In the genomic region with DNA sequence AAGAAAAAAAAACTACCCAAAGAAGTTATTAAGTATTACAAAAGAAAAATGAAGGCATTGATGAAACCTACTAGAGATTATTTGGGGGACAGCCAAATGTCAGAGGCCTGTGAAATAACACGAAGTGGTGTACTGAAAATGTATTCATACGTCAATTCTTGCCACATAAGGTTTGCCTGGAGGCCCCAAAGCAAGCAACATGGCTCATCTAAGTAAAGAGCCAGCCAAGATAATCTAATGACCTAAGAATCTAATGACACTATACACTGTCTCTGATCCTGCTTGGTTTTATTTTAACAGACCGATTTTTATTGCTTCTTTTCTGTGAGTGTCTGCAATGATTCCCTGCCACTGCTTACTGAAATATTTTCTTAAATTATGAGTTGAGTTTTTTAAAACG, we compare ENCODE assay signal across 16 cellular contexts. TPM values are rescaled to one million over a fixed set of nuclear protein-coding genes. Genes with fewer than 3 reads are reported as not detected.
A peak's percentile ranks its signal among the peaks of the same experiment; 100 is the strongest.
DNase-seq lines count a peak whose midpoint lies in the region; ATAC-seq and TF ChIP-seq lines count a peak whose summit lies in the region.
"Had no signal": no experiment of that assay in that cellular context is flagged by ENCODE, and none has a peak within 500 bp of the region (broad histone marks: within the 10 kb centered on the region; RNA-seq: fewer than 3 reads in every experiment).

No MANE protein-coding gene starts in this region.

- H2AFZ ChIP-seq in GM23338 = no peak overlapping the region
- H2AFZ ChIP-seq: PC-9 had no signal

- H3K9me3 Mint-ChIP-seq in nephron = no peaks in the 10 kb centered on the region
- H3K9me3 Mint-ChIP-seq in GM23338 = no peaks in the 10 kb centered on the region

- DNase-seq in Right ventricle myocardium inferior (ENCODE audit: missing footprints) (no peak), cardiac septum (ENCODE audit: low spot score) (no peak), fibroblast of pulmonary artery (ENCODE audit: low read depth) (peak; percentile 88), NCI-H1048 (lab: John Stamatoyannopoulos, UW) (no peak), GM23338 (ENCODE audit: low spot score) (no peak)
- DNase-seq: 8988T; activated CD4-positive, alpha-beta T cell treated with anti-CD3 and anti-CD28 coated beads for 36 hours; activated T-cell treated with anti-CD3 and anti-CD28 coated beads, Interleukin-2, amount 50 U/mL, for 1 hour; natural killer cell; NCI-H226; PC-9; small intestine; T-helper 17 cell had no signal

- H3K27ac Mint-ChIP-seq in nephron = peak overlapping the region in 2 of 3 experiments; percentile 64 to 68
- no peak overlapping the region for H3K27ac Mint-ChIP-seq in GM23338
- H3K27ac Mint-ChIP-seq: activated CD4-positive, alpha-beta T cell treated with anti-CD3 and anti-CD28 coated beads for 36 hours; natural killer cell; T-helper 17 cell had no signal

- intact Hi-C loops in Right ventricle myocardium inferior (cut with DNase I) = no loop called here
- intact Hi-C loops in cardiac septum (cut with DNase I) = no loop called here

- H3K9me2 ChIP-seq in GM23338 (ENCODE audit: insufficient read depth) = no peaks in the 10 kb centered on the region; the same call in 1 of the 2 replicates

- TF ChIP-seq CTCF in fibroblast of pulmonary artery (IDR thresholded peaks at IDR 0.05; ENCODE audit: low read length, missing control alignments) = no peak
- TF ChIP-seq CTCF in nephron (IDR thresholded peaks at IDR 0.05; ENCODE audit: unreplicated experiment in 3 of 3) = no peak
- TF ChIP-seq CTCF in GM23338 (conservative IDR thresholded peaks at IDR 0.05; ENCODE audit: low read depth in 2 of 2) = no peak

- no peak overlapping the region for H3K4me3 Mint-ChIP-seq in nephron
- H3K4me3 Mint-ChIP-seq in GM23338 = no peak overlapping the region
- H3K4me3 Mint-ChIP-seq: activated CD4-positive, alpha-beta T cell treated with anti-CD3 and anti-CD28 coated beads for 36 hours; natural killer cell; T-helper 17 cell had no signal

- no peak overlapping the region for H3K27ac ChIP-seq in GM23338 (ENCODE audit: low read depth)
- H3K27ac ChIP-seq: PC-9 had no signal

- no peaks in the 10 kb centered on the region for H3K79me2 ChIP-seq in GM23338 (replicated peaks; ENCODE audit: insufficient read depth)

- peaks cover 17% of the 10 kb centered on the region for H3K4me1 Mint-ChIP-seq in nephron
- H3K4me1 Mint-ChIP-seq in GM23338 = no peaks in the 10 kb centered on the region
- H3K4me1 Mint-ChIP-seq: activated CD4-positive, alpha-beta T cell treated with anti-CD3 and anti-CD28 coated beads for 36 hours; natural killer cell; T-helper 17 cell had no signal

- no peaks in the 10 kb centered on the region for H3F3A ChIP-seq in GM23338 (replicated peaks; ENCODE audit: low read depth)

- H3K4me3 ChIP-seq in fibroblast of pulmonary artery (replicated peaks; ENCODE audit: low read depth, low read length) (no peak overlapping the region), GM23338 (no peak overlapping the region)
- H3K4me3 ChIP-seq: PC-9 had no signal

- H3K36me3 Mint-ChIP-seq in nephron (ENCODE audit: low read depth) (no peaks in the 10 kb centered on the region), GM23338 (ENCODE audit: low read depth) (no peaks in the 10 kb centered on the region)
- H3K36me3 Mint-ChIP-seq: natural killer cell had no signal

- H3K27me3 ChIP-seq in GM23338 (ENCODE audit: insufficient read depth) = no peaks in the 10 kb centered on the region

- no peaks in the 10 kb centered on the region for H4K20me1 ChIP-seq in GM23338 (replicated peaks; ENCODE audit: insufficient read depth)

- H3K4me1 ChIP-seq in GM23338 (ENCODE audit: insufficient read depth) = no peaks in the 10 kb centered on the region

- no peaks in the 10 kb centered on the region for H3K27me3 Mint-ChIP-seq in nephron (ENCODE audit: low read depth)
- H3K27me3 Mint-ChIP-seq in GM23338 (ENCODE audit: insufficient read depth, low read depth, poor library complexity) = peaks cover 2% of the 10 kb centered on the region

- ATAC-seq in Right ventricle myocardium inferior = peak; percentile 88
- no peak for ATAC-seq in GM19023 (IDR thresholded peaks at IDR 0.05; ENCODE audit: unreplicated experiment)
- no peak for ATAC-seq in GM23338
- no peak for ATAC-seq in HG02840 (IDR thresholded peaks at IDR 0.05; ENCODE audit: low FRiP score, unreplicated experiment)
- ATAC-seq: activated CD4-positive, alpha-beta T cell treated with anti-CD3 and anti-CD28 coated beads for 36 hours; natural killer cell; T-helper 17 cell had no signal

- H3K4me2 ChIP-seq in GM23338 = no peak overlapping the region
- H3K4me2 ChIP-seq: PC-9 had no signal

- no peaks in the 10 kb centered on the region for H3K36me3 ChIP-seq in GM23338 (ENCODE audit: insufficient read depth)

TF ChIP-seq in GM23338, 12 proteins besides CTCF, POLR2A, EP300 and RAD21 (continues in another document):
- no peak for TF ChIP-seq JUNB (IDR thresholded peaks at IDR 0.05; ENCODE audit: unreplicated experiment)
- TF ChIP-seq, protein P1, sequence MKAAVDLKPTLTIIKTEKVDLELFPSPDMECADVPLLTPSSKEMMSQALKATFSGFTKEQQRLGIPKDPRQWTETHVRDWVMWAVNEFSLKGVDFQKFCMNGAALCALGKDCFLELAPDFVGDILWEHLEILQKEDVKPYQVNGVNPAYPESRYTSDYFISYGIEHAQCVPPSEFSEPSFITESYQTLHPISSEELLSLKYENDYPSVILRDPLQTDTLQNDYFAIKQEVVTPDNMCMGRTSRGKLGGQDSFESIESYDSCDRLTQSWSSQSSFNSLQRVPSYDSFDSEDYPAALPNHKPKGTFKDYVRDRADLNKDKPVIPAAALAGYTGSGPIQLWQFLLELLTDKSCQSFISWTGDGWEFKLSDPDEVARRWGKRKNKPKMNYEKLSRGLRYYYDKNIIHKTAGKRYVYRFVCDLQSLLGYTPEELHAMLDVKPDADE (IDR thresholded peaks at IDR 0.05) = no peak
- TF ChIP-seq ZNF331 (CRISPR knock-in tag; IDR thresholded peaks at IDR 0.05; ENCODE audit: low read depth) = no peak
- TF ChIP-seq CREB1 (CRISPR knock-in tag; IDR thresholded peaks at IDR 0.05; ENCODE audit: low read depth) = no peak
- no peak for TF ChIP-seq POLR2AphosphoS5 (IDR thresholded peaks at IDR 0.05; ENCODE audit: low read depth)
- TF ChIP-seq, protein P2, sequence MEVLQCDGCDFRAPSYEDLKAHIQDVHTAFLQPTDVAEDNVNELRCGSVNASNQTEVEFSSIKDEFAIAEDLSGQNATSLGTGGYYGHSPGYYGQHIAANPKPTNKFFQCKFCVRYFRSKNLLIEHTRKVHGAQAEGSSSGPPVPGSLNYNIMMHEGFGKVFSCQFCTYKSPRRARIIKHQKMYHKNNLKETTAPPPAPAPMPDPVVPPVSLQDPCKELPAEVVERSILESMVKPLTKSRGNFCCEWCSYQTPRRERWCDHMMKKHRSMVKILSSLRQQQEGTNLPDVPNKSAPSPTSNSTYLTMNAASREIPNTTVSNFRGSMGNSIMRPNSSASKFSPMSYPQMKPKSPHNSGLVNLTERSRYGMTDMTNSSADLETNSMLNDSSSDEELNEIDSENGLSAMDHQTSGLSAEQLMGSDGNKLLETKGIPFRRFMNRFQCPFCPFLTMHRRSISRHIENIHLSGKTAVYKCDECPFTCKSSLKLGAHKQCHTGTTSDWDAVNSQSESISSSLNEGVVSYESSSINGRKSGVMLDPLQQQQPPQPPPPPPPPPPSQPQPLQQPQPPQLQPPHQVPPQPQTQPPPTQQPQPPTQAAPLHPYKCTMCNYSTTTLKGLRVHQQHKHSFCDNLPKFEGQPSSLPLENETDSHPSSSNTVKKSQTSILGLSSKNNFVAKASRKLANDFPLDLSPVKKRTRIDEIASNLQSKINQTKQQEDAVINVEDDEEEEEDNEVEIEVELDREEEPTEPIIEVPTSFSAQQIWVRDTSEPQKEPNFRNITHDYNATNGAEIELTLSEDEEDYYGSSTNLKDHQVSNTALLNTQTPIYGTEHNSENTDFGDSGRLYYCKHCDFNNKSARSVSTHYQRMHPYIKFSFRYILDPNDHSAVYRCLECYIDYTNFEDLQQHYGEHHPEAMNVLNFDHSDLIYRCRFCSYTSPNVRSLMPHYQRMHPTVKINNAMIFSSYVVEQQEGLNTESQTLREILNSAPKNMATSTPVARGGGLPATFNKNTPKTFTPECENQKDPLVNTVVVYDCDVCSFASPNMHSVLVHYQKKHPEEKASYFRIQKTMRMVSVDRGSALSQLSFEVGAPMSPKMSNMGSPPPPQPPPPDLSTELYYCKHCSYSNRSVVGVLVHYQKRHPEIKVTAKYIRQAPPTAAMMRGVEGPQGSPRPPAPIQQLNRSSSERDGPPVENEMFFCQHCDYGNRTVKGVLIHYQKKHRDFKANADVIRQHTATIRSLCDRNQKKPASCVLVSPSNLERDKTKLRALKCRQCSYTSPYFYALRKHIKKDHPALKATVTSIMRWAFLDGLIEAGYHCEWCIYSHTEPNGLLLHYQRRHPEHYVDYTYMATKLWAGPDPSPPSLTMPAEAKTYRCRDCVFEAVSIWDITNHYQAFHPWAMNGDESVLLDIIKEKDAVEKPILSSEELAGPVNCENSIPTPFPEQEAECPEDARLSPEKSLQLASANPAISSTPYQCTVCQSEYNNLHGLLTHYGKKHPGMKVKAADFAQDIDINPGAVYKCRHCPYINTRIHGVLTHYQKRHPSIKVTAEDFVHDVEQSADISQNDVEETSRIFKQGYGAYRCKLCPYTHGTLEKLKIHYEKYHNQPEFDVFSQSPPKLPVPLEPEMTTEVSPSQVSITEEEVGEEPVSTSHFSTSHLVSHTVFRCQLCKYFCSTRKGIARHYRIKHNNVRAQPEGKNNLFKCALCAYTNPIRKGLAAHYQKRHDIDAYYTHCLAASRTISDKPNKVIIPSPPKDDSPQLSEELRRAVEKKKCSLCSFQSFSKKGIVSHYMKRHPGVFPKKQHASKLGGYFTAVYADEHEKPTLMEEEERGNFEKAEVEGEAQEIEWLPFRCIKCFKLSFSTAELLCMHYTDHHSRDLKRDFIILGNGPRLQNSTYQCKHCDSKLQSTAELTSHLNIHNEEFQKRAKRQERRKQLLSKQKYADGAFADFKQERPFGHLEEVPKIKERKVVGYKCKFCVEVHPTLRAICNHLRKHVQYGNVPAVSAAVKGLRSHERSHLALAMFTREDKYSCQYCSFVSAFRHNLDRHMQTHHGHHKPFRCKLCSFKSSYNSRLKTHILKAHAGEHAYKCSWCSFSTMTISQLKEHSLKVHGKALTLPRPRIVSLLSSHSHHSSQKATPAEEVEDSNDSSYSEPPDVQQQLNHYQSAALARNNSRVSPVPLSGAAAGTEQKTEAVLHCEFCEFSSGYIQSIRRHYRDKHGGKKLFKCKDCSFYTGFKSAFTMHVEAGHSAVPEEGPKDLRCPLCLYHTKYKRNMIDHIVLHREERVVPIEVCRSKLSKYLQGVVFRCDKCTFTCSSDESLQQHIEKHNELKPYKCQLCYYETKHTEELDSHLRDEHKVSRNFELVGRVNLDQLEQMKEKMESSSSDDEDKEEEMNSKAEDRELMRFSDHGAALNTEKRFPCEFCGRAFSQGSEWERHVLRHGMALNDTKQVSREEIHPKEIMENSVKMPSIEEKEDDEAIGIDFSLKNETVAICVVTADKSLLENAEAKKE (CRISPR knock-in tag; IDR thresholded peaks at IDR 0.05) = no peak
- TF ChIP-seq STAT1 (IDR thresholded peaks at IDR 0.05; ENCODE audit: unreplicated experiment) = no peak
- no peak for TF ChIP-seq EZH2 (IDR thresholded peaks at IDR 0.05; ENCODE audit: low read depth, unreplicated experiment)

RNA-seq across cellular contexts. Expression of a gene that starts 34.7 kb away (rescaled TPM):
- 149 TPM for total RNA-seq in Right ventricle myocardium inferior
- total RNA-seq in cardiac septum = 183 TPM
- total RNA-seq in GM23338 (2014; rRNA removed; shearing (Covaris generic)) = 3.4 and 3.7 TPM in 2 replicates
- polyA plus RNA-seq in GM23338 (2016; fragmentation: Nextera tagmentation; extraction: Ambion mirVana) = 4.7 and 6.4 TPM in 2 replicates
- total RNA-seq: activated CD4-positive, alpha-beta T cell treated with anti-CD3 and anti-CD28 coated beads for 36 hours; natural killer cell had no signal

Comparison
In these comparisons a context has a peak if more than half of its experiments do, and no peak if none do; other contexts are left out.
1. RNA of a gene that starts 34.7 kb away (total RNA-seq): 183 TPM in cardiac septum (single experiment) and 149 TPM in Right ventricle myocardium inferior (single experiment); 3.4 to 3.7 TPM in GM23338; every median in the first group is over 10 times any median in the second.